ENCODE assay signal across 22 cellular contexts in the genomic region with DNA sequence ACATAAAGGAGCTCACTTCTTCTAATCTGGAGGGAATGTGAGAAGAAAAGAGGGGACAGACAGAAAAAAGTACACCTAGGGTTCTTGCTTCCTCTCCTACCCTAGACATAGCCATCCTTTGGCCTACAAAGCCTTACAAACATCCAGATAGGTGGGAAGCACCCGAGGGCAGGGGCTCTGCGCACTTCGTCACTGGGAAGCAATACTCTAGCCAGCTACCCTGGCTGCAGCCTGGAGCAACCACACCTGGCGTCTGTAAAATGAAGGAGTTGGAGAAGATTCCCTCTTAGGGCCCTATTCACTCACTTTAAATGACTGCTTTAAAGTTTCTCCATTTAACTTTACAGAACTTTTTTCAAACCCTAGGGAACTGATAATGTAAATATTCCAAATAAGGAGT.
A peak's percentile ranks its signal among the peaks of the same experiment; 100 is the strongest.
DNase-seq lines count a peak whose midpoint lies in the region; ATAC-seq and TF ChIP-seq lines count a peak whose summit lies in the region.
"Had no signal": no experiment of that assay in that cellular context is flagged by ENCODE, and none has a peak within 500 bp of the region (broad histone marks: within the 10 kb centered on the region; RNA-seq: fewer than 3 reads in every experiment).

No MANE protein-coding gene starts in this region.

- no peak overlapping the region for H3K14ac ChIP-seq in neuronal stem cell (ENCODE audit: low read length)

- H3K9me3 Mint-ChIP-seq in WTC11: peaks cover 3% of the 10 kb centered on the region; the same call in 1 of the 2 replicates
- H3K9me3 Mint-ChIP-seq in mesothelial cell of epicardium: no peaks in the 10 kb centered on the region
- H3K9me3 Mint-ChIP-seq: CD4-positive, alpha-beta memory T cell; CD8-positive, alpha-beta memory T cell had no signal

- H4K8ac ChIP-seq in neuronal stem cell (ENCODE audit: low read depth, low read length): no peak overlapping the region

- H4K20me1 ChIP-seq in smooth muscle cell (ENCODE audit: low read depth): no peaks in the 10 kb centered on the region
- H4K20me1 ChIP-seq: BLaER1 had no signal

- H2AFZ ChIP-seq in smooth muscle cell (ENCODE audit: low read depth): no peak overlapping the region
- no peak overlapping the region for H2AFZ ChIP-seq in neuronal stem cell (ENCODE audit: low read length)

- DNase-seq in ELF-1 (ENCODE audit: low read depth, low spot score) (peak; percentile 67), WTC11 (ENCODE audit: low spot score) (no peak), islet precursor cell (peak; percentile 85), smooth muscle cell (lab: John Stamatoyannopoulos, UW; ENCODE audit: unreplicated experiment) (no peak), mesothelial cell of epicardium (ENCODE audit: low spot score in 2 of 2, unreplicated experiment in 2 of 2) (no peak), neuronal stem cell (ENCODE audit: low spot score) (no peak)
- DNase-seq: 8988T; ACHN; BE2C; C1 segment of cervical spinal cord; Calu3; CD4-positive, alpha-beta memory T cell; CD4-positive, CD25-positive, alpha-beta regulatory T cell; CD8-positive, alpha-beta memory T cell; COR-L47; DMS79 treated with DMSO at 0.1 percent for 48 hours; GDM1 had no signal

- no peak overlapping the region for H2BK12ac ChIP-seq in neuronal stem cell (ENCODE audit: low read length)

- H3K4me3 ChIP-seq in smooth muscle cell: no peak overlapping the region
- no peak overlapping the region for H3K4me3 ChIP-seq in neuronal stem cell (ENCODE audit: low read length in 2 of 2)
- H3K4me3 ChIP-seq: BLaER1, GM12878 had no signal

- no peaks in the 10 kb centered on the region for H3F3A ChIP-seq in smooth muscle cell (ENCODE audit: low read depth)

- CTCF ChIA-PET in WTC11 (lab: Charles Lee): interaction anchor here (1.4 kb wide), 1 partner anchor 12 kb away, joined by 7 read pairs; no protein-coding TSS in a partner anchor

- H3K4me3 Mint-ChIP-seq in WTC11 (no peak overlapping the region), mesothelial cell of epicardium (no peak overlapping the region)
- H3K4me3 Mint-ChIP-seq: CD14-positive monocyte; CD4-positive, alpha-beta memory T cell; CD4-positive, CD25-positive, alpha-beta regulatory T cell; CD8-positive, alpha-beta memory T cell had no signal

- H3K4me2 ChIP-seq in smooth muscle cell: peak overlapping the region; percentile 28
- H3K4me2 ChIP-seq in neuronal stem cell (ENCODE audit: insufficient read depth, low read length, poor library complexity, severe bottlenecking): no peak overlapping the region
- H3K4me2 ChIP-seq: BLaER1 had no signal

- H2AK5ac ChIP-seq in neuronal stem cell (ENCODE audit: low read depth, low read length): no peak overlapping the region

- H3K4me1 ChIP-seq in smooth muscle cell (ENCODE audit: low read depth): no peaks in the 10 kb centered on the region
- no peaks in the 10 kb centered on the region for H3K4me1 ChIP-seq in neuronal stem cell (ENCODE audit: control insufficient read depth in 2 of 2, insufficient read depth in 1 of 2, low read depth in 1 of 2, low read length in 2 of 2)
- H3K4me1 ChIP-seq: BE2C had no signal

- no peaks in the 10 kb centered on the region for H3K9me3 ChIP-seq in smooth muscle cell (replicated peaks; ENCODE audit: low read depth)
- H3K9me3 ChIP-seq in neuronal stem cell (replicated peaks in 1 of 2; ENCODE audit: control insufficient read depth in 2 of 2, insufficient read depth in 1 of 2, low read depth in 1 of 2, low read length in 2 of 2): no peaks in the 10 kb centered on the region
- H3K9me3 ChIP-seq: BE2C, BLaER1 had no signal

- H3K4me1 Mint-ChIP-seq in WTC11 (peaks cover 6% of the 10 kb centered on the region), mesothelial cell of epicardium (peaks cover 9% of the 10 kb centered on the region)
- H3K4me1 Mint-ChIP-seq: CD4-positive, alpha-beta memory T cell; CD4-positive, CD25-positive, alpha-beta regulatory T cell; CD8-positive, alpha-beta memory T cell had no signal

- no peak overlapping the region for H2BK5ac ChIP-seq in neuronal stem cell (ENCODE audit: low read length)

- no peak overlapping the region for H3K4ac ChIP-seq in neuronal stem cell (ENCODE audit: low read length)

- ATAC-seq in WTC11: peak; percentile 36; the same call in 1 of the 2 replicates
- ATAC-seq in GM18511 (IDR thresholded peaks at IDR 0.05; ENCODE audit: unreplicated experiment): no peak
- no peak for ATAC-seq in HG02763 (IDR thresholded peaks at IDR 0.05; ENCODE audit: unreplicated experiment)
- ATAC-seq: GM12878 had no signal

- no peak overlapping the region for H3K9ac ChIP-seq in smooth muscle cell (ENCODE audit: low read depth)
- H3K9ac ChIP-seq in neuronal stem cell (ENCODE audit: low read depth, low read length, poor library complexity): no peak overlapping the region
- H3K9ac ChIP-seq: BLaER1 had no signal

- H3K27ac Mint-ChIP-seq in WTC11: no peak overlapping the region
- H3K27ac Mint-ChIP-seq in mesothelial cell of epicardium: no peak overlapping the region
- H3K27ac Mint-ChIP-seq: CD4-positive, alpha-beta memory T cell; CD4-positive, CD25-positive, alpha-beta regulatory T cell; CD8-positive, alpha-beta memory T cell had no signal

- H3K27me3 ChIP-seq in smooth muscle cell (ENCODE audit: low read depth) (no peaks in the 10 kb centered on the region), neuronal stem cell (ENCODE audit: control insufficient read depth in 3 of 3, insufficient read depth in 3 of 3, low read depth in 1 of 3, low read length in 3 of 3) (no peaks in the 10 kb centered on the region)
- H3K27me3 ChIP-seq: BE2C, BLaER1 had no signal

- H3K27me3 Mint-ChIP-seq in WTC11 (ENCODE audit: low read depth) (no peaks in the 10 kb centered on the region), mesothelial cell of epicardium (ENCODE audit: low read depth) (no peaks in the 10 kb centered on the region)
- H3K27me3 Mint-ChIP-seq: CD4-positive, CD25-positive, alpha-beta regulatory T cell had no signal

- no peak overlapping the region for H3K18ac ChIP-seq in neuronal stem cell (ENCODE audit: low read length)

- H2BK15ac ChIP-seq in neuronal stem cell (ENCODE audit: low read length): no peak overlapping the region

- H3K79me1 ChIP-seq in neuronal stem cell (ENCODE audit: low read depth, low read length): no peaks in the 10 kb centered on the region

- H3K27ac ChIP-seq in smooth muscle cell (ENCODE audit: low read depth) (peak overlapping the region; percentile 90), neuronal stem cell (replicated peaks; ENCODE audit: low read length) (no peak overlapping the region)
- H3K27ac ChIP-seq: BLaER1 had no signal

- no peaks in the 10 kb centered on the region for H3K79me2 ChIP-seq in smooth muscle cell (ENCODE audit: low read depth)

- H3K36me3 ChIP-seq in smooth muscle cell (ENCODE audit: low read depth) (no peaks in the 10 kb centered on the region), neuronal stem cell (replicated peaks in 1 of 2; ENCODE audit: control insufficient read depth in 2 of 2, insufficient read depth in 2 of 2, low read length in 2 of 2) (no peaks in the 10 kb centered on the region)
- H3K36me3 ChIP-seq: BE2C, BLaER1 had no signal

- H2BK120ac ChIP-seq in neuronal stem cell (ENCODE audit: low read depth, low read length): no peak overlapping the region

- TF ChIP-seq CTCF in WTC11 (IDR thresholded peaks at IDR 0.05) (no peak), smooth muscle cell (IDR thresholded peaks at IDR 0.05; ENCODE audit: borderline replicate concordance, insufficient read depth, poor library complexity, severe bottlenecking) (no peak), mesothelial cell of epicardium (IDR thresholded peaks at IDR 0.05; ENCODE audit: unreplicated experiment) (no peak)

- WGBS in smooth muscle cell (ENCODE audit: low lambda C conversion rate): 29% methylated on average over 4 of the region's 4 CpGs
- no CpG with 5 or more reads among the region's 4 CpGs for WGBS in neuronal stem cell (ENCODE audit: extremely low coverage in 2 of 2, insufficient read length in 2 of 2, insufficient replicate concordance in 1 of 2), 2 donors

- no peak overlapping the region for H3K23ac ChIP-seq in neuronal stem cell (ENCODE audit: low read depth, low read length, poor library complexity)

- POLR2A ChIA-PET in WTC11 (lab: Charles Lee): no interaction called here

- H3K36me3 Mint-ChIP-seq in WTC11: no peaks in the 10 kb centered on the region
- H3K36me3 Mint-ChIP-seq in mesothelial cell of epicardium: no peaks in the 10 kb centered on the region
- H3K36me3 Mint-ChIP-seq: CD4-positive, alpha-beta memory T cell; CD4-positive, CD25-positive, alpha-beta regulatory T cell; CD8-positive, alpha-beta memory T cell had no signal

- no peak overlapping the region for H4K91ac ChIP-seq in neuronal stem cell (ENCODE audit: low read depth, low read length, poor library complexity)

TF ChIP-seq in WTC11, 78 proteins besides CTCF, POLR2A, EP300 and RAD21 (continues in another document):
- TF ChIP-seq CREM (CRISPR knock-in tag; IDR thresholded peaks at IDR 0.05) (no peak), SMAD3 (CRISPR knock-in tag; IDR thresholded peaks at IDR 0.05; ENCODE audit: borderline replicate concordance) (no peak), FOXK1 (CRISPR knock-in tag; IDR thresholded peaks at IDR 0.05) (no peak), JAZF1 (CRISPR knock-in tag; IDR thresholded peaks at IDR 0.05) (no peak)
- TF ChIP-seq, protein P1, sequence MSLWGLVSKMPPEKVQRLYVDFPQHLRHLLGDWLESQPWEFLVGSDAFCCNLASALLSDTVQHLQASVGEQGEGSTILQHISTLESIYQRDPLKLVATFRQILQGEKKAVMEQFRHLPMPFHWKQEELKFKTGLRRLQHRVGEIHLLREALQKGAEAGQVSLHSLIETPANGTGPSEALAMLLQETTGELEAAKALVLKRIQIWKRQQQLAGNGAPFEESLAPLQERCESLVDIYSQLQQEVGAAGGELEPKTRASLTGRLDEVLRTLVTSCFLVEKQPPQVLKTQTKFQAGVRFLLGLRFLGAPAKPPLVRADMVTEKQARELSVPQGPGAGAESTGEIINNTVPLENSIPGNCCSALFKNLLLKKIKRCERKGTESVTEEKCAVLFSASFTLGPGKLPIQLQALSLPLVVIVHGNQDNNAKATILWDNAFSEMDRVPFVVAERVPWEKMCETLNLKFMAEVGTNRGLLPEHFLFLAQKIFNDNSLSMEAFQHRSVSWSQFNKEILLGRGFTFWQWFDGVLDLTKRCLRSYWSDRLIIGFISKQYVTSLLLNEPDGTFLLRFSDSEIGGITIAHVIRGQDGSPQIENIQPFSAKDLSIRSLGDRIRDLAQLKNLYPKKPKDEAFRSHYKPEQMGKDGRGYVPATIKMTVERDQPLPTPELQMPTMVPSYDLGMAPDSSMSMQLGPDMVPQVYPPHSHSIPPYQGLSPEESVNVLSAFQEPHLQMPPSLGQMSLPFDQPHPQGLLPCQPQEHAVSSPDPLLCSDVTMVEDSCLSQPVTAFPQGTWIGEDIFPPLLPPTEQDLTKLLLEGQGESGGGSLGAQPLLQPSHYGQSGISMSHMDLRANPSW (CRISPR knock-in tag; conservative IDR thresholded peaks at IDR 0.05; ENCODE audit: low read depth): no peak

Comparison
In these comparisons a context has a peak if more than half of its experiments do, and no peak if none do; other contexts are left out.
1. DNase-seq: peak in ELF-1 (single experiment) and islet precursor cell (single experiment); none in WTC11 (single experiment), smooth muscle cell (single experiment), mesothelial cell of epicardium (0 of 2) and neuronal stem cell (single experiment).